In the genomic region with DNA sequence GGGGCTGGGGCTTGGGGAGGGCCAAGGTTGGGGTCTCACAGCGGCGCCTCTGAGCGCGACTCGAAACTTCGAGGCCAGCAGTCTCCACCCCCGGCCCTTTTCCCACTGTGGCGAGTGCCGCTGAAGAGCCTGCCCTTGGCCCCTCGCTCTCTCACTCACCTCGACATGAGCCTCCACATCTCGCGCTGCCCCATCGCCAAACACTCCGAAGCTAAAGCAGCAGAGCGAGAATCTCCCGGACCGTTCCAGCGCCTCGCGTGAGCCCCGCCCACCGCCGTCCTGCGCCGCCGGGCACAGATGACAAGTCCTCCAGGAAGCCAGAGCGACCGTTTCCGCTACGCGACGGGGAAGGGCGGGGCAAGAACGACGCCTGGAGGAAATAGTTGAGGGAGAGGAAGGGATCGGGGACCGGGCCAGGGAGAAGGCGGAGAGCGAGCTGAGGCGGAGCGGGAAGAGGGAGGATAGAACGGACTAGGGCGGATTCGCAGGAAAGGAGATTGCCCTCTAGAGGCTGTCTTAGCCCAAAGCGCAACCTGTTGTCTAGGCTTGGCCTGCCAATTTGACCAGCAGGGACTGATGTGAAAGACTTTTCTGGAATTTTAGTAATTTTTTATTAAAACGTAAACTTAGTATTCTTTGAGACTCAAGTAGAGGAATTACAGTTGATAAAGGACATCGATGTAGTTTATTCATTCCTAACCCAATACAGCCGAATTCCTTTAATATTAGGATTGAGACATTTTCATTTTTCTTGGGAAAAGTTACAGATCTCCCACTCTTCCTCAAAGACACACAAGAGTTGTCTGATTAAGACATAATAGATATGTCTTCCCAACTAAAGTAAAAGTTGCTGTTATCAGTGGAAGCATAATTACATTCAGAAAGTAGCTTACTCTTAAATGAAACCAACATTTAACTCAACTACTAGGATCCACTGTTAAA, we compare ENCODE assay signal across 1 cellular context.
A peak's percentile ranks its signal among the peaks of the same experiment; 100 is the strongest.
TF ChIP-seq lines count a peak whose summit lies in the region.

A gene with protein sequence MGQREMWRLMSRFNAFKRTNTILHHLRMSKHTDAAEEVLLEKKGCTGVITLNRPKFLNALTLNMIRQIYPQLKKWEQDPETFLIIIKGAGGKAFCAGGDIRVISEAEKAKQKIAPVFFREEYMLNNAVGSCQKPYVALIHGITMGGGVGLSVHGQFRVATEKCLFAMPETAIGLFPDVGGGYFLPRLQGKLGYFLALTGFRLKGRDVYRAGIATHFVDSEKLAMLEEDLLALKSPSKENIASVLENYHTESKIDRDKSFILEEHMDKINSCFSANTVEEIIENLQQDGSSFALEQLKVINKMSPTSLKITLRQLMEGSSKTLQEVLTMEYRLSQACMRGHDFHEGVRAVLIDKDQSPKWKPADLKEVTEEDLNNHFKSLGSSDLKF (minus strand): TSS at position 270 of the 942 bp plus-strand sequence. CDS start 76 bp downstream, at position 194.

TF ChIP-seq in K562, 482 proteins besides CTCF, POLR2A, EP300 and RAD21 (continued from another document and continues in another):
- TF ChIP-seq, protein P1, sequence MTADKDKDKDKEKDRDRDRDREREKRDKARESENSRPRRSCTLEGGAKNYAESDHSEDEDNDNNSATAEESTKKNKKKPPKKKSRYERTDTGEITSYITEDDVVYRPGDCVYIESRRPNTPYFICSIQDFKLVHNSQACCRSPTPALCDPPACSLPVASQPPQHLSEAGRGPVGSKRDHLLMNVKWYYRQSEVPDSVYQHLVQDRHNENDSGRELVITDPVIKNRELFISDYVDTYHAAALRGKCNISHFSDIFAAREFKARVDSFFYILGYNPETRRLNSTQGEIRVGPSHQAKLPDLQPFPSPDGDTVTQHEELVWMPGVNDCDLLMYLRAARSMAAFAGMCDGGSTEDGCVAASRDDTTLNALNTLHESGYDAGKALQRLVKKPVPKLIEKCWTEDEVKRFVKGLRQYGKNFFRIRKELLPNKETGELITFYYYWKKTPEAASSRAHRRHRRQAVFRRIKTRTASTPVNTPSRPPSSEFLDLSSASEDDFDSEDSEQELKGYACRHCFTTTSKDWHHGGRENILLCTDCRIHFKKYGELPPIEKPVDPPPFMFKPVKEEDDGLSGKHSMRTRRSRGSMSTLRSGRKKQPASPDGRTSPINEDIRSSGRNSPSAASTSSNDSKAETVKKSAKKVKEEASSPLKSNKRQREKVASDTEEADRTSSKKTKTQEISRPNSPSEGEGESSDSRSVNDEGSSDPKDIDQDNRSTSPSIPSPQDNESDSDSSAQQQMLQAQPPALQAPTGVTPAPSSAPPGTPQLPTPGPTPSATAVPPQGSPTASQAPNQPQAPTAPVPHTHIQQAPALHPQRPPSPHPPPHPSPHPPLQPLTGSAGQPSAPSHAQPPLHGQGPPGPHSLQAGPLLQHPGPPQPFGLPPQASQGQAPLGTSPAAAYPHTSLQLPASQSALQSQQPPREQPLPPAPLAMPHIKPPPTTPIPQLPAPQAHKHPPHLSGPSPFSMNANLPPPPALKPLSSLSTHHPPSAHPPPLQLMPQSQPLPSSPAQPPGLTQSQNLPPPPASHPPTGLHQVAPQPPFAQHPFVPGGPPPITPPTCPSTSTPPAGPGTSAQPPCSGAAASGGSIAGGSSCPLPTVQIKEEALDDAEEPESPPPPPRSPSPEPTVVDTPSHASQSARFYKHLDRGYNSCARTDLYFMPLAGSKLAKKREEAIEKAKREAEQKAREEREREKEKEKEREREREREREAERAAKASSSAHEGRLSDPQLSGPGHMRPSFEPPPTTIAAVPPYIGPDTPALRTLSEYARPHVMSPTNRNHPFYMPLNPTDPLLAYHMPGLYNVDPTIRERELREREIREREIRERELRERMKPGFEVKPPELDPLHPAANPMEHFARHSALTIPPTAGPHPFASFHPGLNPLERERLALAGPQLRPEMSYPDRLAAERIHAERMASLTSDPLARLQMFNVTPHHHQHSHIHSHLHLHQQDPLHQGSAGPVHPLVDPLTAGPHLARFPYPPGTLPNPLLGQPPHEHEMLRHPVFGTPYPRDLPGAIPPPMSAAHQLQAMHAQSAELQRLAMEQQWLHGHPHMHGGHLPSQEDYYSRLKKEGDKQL (CRISPR knock-in tag; IDR thresholded peaks at IDR 0.05; ENCODE audit: borderline replicate concordance): no peak
- TF ChIP-seq HSF4 (CRISPR knock-in tag; IDR thresholded peaks at IDR 0.05; ENCODE audit: borderline replicate concordance) (no peak), ZNF24 (IDR thresholded peaks at IDR 0.05) (no peak; the same call in 1 of the 2 replicates), CHD2 (IDR thresholded peaks at IDR 0.05; ENCODE audit: low read depth, low read length) (peak; percentile 92), STAT5A (IDR thresholded peaks at IDR 0.05; ENCODE audit: borderline replicate concordance, low read length) (no peak; the same call in 1 of the 2 replicates), PTTG1 (tag; IDR thresholded peaks at IDR 0.05; ENCODE audit: low read depth) (no peak), HMGN3 (IDR thresholded peaks at IDR 0.05; ENCODE audit: borderline replicate concordance, extremely low read depth, insufficient read length, low read depth, low read length) (peak; percentile 44), SP2 (IDR thresholded peaks at IDR 0.05; ENCODE audit: extremely low read depth, low read depth, low read length, poor library complexity, severe bottlenecking) (peak; percentile 71), PHB (CRISPR knock-in tag; IDR thresholded peaks at IDR 0.05) (no peak), KDM2B (CRISPR knock-in tag; IDR thresholded peaks at IDR 0.05) (no peak), FOXJ3 (CRISPR knock-in tag; IDR thresholded peaks at IDR 0.05) (no peak), SLC30A9 (CRISPR knock-in tag; IDR thresholded peaks at IDR 0.05) (no peak), ZNF146 (CRISPR knock-in tag; IDR thresholded peaks at IDR 0.05; ENCODE audit: unreplicated experiment) (no peak), WHSC1 (IDR thresholded peaks at IDR 0.05; ENCODE audit: low read length) (no peak), ZBED1 (IDR thresholded peaks at IDR 0.05) (0 out of 2 replicates have a peak, but pooled peaks have one; percentile 35), ZNF124 (CRISPR knock-in tag; IDR thresholded peaks at IDR 0.05) (no peak)
- TF ChIP-seq, protein P2, sequence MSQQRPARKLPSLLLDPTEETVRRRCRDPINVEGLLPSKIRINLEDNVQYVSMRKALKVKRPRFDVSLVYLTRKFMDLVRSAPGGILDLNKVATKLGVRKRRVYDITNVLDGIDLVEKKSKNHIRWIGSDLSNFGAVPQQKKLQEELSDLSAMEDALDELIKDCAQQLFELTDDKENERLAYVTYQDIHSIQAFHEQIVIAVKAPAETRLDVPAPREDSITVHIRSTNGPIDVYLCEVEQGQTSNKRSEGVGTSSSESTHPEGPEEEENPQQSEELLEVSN (IDR thresholded peaks at IDR 0.05; ENCODE audit: borderline replicate concordance in 1 of 2, extremely low read depth in 1 of 2, insufficient read depth in 1 of 2, insufficient read length in 1 of 2, low read depth in 1 of 2, low read length in 1 of 2, poor library complexity in 1 of 2, severe bottlenecking in 1 of 2): peak; percentile 23 to 48
- TF ChIP-seq, protein P3, sequence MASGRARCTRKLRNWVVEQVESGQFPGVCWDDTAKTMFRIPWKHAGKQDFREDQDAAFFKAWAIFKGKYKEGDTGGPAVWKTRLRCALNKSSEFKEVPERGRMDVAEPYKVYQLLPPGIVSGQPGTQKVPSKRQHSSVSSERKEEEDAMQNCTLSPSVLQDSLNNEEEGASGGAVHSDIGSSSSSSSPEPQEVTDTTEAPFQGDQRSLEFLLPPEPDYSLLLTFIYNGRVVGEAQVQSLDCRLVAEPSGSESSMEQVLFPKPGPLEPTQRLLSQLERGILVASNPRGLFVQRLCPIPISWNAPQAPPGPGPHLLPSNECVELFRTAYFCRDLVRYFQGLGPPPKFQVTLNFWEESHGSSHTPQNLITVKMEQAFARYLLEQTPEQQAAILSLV (tag; IDR thresholded peaks at IDR 0.05): no peak
- TF ChIP-seq, protein P4, sequence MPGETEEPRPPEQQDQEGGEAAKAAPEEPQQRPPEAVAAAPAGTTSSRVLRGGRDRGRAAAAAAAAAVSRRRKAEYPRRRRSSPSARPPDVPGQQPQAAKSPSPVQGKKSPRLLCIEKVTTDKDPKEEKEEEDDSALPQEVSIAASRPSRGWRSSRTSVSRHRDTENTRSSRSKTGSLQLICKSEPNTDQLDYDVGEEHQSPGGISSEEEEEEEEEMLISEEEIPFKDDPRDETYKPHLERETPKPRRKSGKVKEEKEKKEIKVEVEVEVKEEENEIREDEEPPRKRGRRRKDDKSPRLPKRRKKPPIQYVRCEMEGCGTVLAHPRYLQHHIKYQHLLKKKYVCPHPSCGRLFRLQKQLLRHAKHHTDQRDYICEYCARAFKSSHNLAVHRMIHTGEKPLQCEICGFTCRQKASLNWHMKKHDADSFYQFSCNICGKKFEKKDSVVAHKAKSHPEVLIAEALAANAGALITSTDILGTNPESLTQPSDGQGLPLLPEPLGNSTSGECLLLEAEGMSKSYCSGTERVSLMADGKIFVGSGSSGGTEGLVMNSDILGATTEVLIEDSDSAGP (CRISPR knock-in tag; IDR thresholded peaks at IDR 0.05): 0 out of 2 replicates have a peak, but pooled peaks have one; percentile 16
- TF ChIP-seq, protein P5, sequence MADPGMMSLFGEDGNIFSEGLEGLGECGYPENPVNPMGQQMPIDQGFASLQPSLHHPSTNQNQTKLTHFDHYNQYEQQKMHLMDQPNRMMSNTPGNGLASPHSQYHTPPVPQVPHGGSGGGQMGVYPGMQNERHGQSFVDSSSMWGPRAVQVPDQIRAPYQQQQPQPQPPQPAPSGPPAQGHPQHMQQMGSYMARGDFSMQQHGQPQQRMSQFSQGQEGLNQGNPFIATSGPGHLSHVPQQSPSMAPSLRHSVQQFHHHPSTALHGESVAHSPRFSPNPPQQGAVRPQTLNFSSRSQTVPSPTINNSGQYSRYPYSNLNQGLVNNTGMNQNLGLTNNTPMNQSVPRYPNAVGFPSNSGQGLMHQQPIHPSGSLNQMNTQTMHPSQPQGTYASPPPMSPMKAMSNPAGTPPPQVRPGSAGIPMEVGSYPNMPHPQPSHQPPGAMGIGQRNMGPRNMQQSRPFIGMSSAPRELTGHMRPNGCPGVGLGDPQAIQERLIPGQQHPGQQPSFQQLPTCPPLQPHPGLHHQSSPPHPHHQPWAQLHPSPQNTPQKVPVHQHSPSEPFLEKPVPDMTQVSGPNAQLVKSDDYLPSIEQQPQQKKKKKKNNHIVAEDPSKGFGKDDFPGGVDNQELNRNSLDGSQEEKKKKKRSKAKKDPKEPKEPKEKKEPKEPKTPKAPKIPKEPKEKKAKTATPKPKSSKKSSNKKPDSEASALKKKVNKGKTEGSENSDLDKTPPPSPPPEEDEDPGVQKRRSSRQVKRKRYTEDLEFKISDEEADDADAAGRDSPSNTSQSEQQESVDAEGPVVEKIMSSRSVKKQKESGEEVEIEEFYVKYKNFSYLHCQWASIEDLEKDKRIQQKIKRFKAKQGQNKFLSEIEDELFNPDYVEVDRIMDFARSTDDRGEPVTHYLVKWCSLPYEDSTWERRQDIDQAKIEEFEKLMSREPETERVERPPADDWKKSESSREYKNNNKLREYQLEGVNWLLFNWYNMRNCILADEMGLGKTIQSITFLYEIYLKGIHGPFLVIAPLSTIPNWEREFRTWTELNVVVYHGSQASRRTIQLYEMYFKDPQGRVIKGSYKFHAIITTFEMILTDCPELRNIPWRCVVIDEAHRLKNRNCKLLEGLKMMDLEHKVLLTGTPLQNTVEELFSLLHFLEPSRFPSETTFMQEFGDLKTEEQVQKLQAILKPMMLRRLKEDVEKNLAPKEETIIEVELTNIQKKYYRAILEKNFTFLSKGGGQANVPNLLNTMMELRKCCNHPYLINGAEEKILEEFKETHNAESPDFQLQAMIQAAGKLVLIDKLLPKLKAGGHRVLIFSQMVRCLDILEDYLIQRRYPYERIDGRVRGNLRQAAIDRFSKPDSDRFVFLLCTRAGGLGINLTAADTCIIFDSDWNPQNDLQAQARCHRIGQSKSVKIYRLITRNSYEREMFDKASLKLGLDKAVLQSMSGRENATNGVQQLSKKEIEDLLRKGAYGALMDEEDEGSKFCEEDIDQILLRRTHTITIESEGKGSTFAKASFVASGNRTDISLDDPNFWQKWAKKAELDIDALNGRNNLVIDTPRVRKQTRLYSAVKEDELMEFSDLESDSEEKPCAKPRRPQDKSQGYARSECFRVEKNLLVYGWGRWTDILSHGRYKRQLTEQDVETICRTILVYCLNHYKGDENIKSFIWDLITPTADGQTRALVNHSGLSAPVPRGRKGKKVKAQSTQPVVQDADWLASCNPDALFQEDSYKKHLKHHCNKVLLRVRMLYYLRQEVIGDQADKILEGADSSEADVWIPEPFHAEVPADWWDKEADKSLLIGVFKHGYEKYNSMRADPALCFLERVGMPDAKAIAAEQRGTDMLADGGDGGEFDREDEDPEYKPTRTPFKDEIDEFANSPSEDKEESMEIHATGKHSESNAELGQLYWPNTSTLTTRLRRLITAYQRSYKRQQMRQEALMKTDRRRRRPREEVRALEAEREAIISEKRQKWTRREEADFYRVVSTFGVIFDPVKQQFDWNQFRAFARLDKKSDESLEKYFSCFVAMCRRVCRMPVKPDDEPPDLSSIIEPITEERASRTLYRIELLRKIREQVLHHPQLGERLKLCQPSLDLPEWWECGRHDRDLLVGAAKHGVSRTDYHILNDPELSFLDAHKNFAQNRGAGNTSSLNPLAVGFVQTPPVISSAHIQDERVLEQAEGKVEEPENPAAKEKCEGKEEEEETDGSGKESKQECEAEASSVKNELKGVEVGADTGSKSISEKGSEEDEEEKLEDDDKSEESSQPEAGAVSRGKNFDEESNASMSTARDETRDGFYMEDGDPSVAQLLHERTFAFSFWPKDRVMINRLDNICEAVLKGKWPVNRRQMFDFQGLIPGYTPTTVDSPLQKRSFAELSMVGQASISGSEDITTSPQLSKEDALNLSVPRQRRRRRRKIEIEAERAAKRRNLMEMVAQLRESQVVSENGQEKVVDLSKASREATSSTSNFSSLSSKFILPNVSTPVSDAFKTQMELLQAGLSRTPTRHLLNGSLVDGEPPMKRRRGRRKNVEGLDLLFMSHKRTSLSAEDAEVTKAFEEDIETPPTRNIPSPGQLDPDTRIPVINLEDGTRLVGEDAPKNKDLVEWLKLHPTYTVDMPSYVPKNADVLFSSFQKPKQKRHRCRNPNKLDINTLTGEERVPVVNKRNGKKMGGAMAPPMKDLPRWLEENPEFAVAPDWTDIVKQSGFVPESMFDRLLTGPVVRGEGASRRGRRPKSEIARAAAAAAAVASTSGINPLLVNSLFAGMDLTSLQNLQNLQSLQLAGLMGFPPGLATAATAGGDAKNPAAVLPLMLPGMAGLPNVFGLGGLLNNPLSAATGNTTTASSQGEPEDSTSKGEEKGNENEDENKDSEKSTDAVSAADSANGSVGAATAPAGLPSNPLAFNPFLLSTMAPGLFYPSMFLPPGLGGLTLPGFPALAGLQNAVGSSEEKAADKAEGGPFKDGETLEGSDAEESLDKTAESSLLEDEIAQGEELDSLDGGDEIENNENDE (IDR thresholded peaks at IDR 0.05; ENCODE audit: low read depth, low read length): no peak
- TF ChIP-seq, protein P6, sequence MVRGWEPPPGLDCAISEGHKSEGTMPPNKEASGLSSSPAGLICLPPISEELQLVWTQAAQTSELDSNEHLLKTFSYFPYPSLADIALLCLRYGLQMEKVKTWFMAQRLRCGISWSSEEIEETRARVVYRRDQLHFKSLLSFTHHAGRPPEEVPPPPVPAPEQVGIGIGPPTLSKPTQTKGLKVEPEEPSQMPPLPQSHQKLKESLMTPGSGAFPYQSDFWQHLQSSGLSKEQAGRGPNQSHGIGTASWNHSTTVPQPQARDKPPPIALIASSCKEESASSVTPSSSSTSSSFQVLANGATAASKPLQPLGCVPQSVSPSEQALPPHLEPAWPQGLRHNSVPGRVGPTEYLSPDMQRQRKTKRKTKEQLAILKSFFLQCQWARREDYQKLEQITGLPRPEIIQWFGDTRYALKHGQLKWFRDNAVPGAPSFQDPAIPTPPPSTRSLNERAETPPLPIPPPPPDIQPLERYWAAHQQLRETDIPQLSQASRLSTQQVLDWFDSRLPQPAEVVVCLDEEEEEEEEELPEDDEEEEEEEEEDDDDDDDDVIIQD (CRISPR knock-in tag; IDR thresholded peaks at IDR 0.05): no peak
- TF ChIP-seq, protein P7, sequence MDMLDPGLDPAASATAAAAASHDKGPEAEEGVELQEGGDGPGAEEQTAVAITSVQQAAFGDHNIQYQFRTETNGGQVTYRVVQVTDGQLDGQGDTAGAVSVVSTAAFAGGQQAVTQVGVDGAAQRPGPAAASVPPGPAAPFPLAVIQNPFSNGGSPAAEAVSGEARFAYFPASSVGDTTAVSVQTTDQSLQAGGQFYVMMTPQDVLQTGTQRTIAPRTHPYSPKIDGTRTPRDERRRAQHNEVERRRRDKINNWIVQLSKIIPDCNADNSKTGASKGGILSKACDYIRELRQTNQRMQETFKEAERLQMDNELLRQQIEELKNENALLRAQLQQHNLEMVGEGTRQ (CRISPR knock-in tag; IDR thresholded peaks at IDR 0.05): no peak
